In the genomic region with DNA sequence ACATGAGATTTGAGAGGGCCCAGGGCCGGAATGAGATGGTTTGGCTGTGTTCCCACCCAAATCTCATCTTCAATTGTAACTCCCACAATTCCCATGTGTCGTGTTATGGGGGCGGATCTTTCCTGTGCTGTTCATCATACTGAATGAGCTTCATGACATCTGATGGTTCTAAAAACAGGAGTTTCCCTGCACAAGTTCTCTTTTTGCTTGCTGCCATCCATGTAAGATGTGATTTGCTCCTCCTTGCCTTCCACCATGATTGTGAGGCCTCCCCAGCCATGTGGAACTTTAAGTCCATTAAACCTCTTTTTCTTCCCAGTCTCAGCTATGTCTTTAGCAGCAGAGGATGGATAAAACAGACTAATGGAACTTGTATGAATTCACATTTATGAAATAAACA, we compare ENCODE assay signal across 3 cellular contexts.
DNase-seq lines count a peak whose midpoint lies in the region; ATAC-seq, FAIRE-seq and TF ChIP-seq lines count a peak whose summit lies in the region.
"Not testable (repeated sequence)": the region's sequence is repeated elsewhere in the genome, so short reads cannot be mapped to it uniquely, and the experiment has no call there.

No MANE protein-coding gene starts in this region.

- not testable (repeated sequence) for H3K4me1 Mint-ChIP-seq in progenitor cell of endocrine pancreas (ENCODE audit: low read depth)

- not testable (repeated sequence) for H3K9ac ChIP-seq in K562 (ENCODE audit: insufficient read depth in 1 of 2, low read depth in 2 of 2, low read length in 2 of 2); HepG2 (ENCODE audit: insufficient read depth, low read depth, low read length)

- not testable (repeated sequence) for H4K20me1 ChIP-seq in K562 (replicated peaks; ENCODE audit: control insufficient read depth, insufficient read depth, low read length); HepG2 (ENCODE audit: insufficient read depth, low read length)

- WGBS in K562 (ENCODE audit: insufficient coverage, low coverage, missing lambda C conversion rate): 0% methylated on average over 3 of the region's 3 CpGs
- 88% methylated on average over 3 of the region's 3 CpGs for WGBS in HepG2 (ENCODE audit: low lambda C conversion rate)

- not testable (repeated sequence) for H3K27me3 Mint-ChIP-seq in progenitor cell of endocrine pancreas

- H3K4me1 ChIP-seq in K562 (replicated peaks in 1 of 2; ENCODE audit: control insufficient read depth in 2 of 2, insufficient read depth in 2 of 2, low read length in 2 of 2); HepG2 (ENCODE audit: insufficient read depth, low read length): not testable (repeated sequence)

- not testable (repeated sequence) for DNase-seq in K562 (ENCODE audit: extremely low read depth in 1 of 4, low spot score in 3 of 4); HepG2 (ENCODE audit: low spot score); progenitor cell of endocrine pancreas (ENCODE audit: low spot score, unreplicated experiment)

- H3K9me3 ChIP-seq in K562 (replicated peaks; ENCODE audit: control insufficient read depth, insufficient read depth, low read depth, low read length): not testable (repeated sequence)
- H3K9me3 ChIP-seq in HepG2 (ENCODE audit: low read length): peaks cover 20% of the 10 kb centered on the region

- in situ Hi-C loops in K562 (cut with MboI); HepG2 (cut with HindIII; ENCODE audit: extremely low pct_ligation_motif_present, low pct_unique_long_range_greater_than_20kb): not testable (repeated sequence)

- not testable (repeated sequence) for H3K36me3 ChIP-seq in K562 (ENCODE audit: control insufficient read depth, insufficient read depth, low read length); HepG2 (replicated peaks in 1 of 2; ENCODE audit: control insufficient read depth in 1 of 2, insufficient read depth in 2 of 2, low read length in 2 of 2)

- TF ChIP-seq POLR2A in K562 (conservative IDR thresholded peaks at IDR 0.05); HepG2 (IDR thresholded peaks at IDR 0.05; ENCODE audit: insufficient read depth in 1 of 2, low read depth in 2 of 2, low read length in 2 of 2): not testable (repeated sequence)

- H3K27ac Mint-ChIP-seq in progenitor cell of endocrine pancreas: peak overlapping the region; percentile 33

- peaks cover 15% of the 10 kb centered on the region for H3K9me3 Mint-ChIP-seq in progenitor cell of endocrine pancreas (ENCODE audit: low read depth)

- CTCF ChIA-PET in K562 (lab: Yijun Ruan, JAX; ENCODE audit: low intra/inter-chr PET ratio); HepG2 (lab: Yijun Ruan, JAX; ENCODE audit: low intra/inter-chr PET ratio, low total read pairs): not testable (repeated sequence)

- not testable (repeated sequence) for FAIRE-seq in K562 (lab: Jason Lieb, UNC); HepG2 (lab: Jason Lieb, UNC)

- TF ChIP-seq RAD21 in K562 (CRISPR knock-in tag; conservative IDR thresholded peaks at IDR 0.05 in 1 of 2, IDR thresholded peaks at IDR 0.05 in 1 of 2); HepG2 (CRISPR knock-in tag; IDR thresholded peaks at IDR 0.05): not testable (repeated sequence)

- intact Hi-C loops in K562 (cut with micrococcal nuclease); HepG2 (cut with micrococcal nuclease; ENCODE audit: unreplicated experiment): not testable (repeated sequence)

- H3K9me1 ChIP-seq in K562 (ENCODE audit: control insufficient read depth, insufficient read depth, low read length): not testable (repeated sequence)

- not testable (repeated sequence) for TF ChIP-seq CTCF in K562 (IDR thresholded peaks at IDR 0.05 in 2 of 3, conservative IDR thresholded peaks at IDR 0.05 in 1 of 3; ENCODE audit: insufficient read depth in 2 of 3, low read depth in 1 of 3, low read length in 3 of 3); HepG2 (CRISPR knock-in tag; IDR thresholded peaks at IDR 0.05); progenitor cell of endocrine pancreas (IDR thresholded peaks at IDR 0.05; ENCODE audit: unreplicated experiment)

- H3K27me3 ChIP-seq in K562 (ENCODE audit: control insufficient read depth in 2 of 2, insufficient read depth in 2 of 2, low read length in 2 of 2); HepG2 (ENCODE audit: control insufficient read depth in 1 of 2, insufficient read depth in 2 of 2, low read length in 2 of 2): not testable (repeated sequence)

- H3K79me2 ChIP-seq in K562 (ENCODE audit: control insufficient read depth, insufficient read depth, low read length); HepG2 (ENCODE audit: insufficient read depth, low read length): not testable (repeated sequence)

- H3K4me2 ChIP-seq in K562 (ENCODE audit: insufficient read depth, low read length); HepG2 (ENCODE audit: low read depth, low read length): not testable (repeated sequence)

- H3K4me3 ChIP-seq in K562; HepG2 (replicated peaks in 1 of 3; ENCODE audit: insufficient read depth in 1 of 3, low read depth in 2 of 3, low read length in 3 of 3): not testable (repeated sequence)

- POLR2A ChIA-PET in K562 (lab: Yijun Ruan, JAX); HepG2 (lab: Yijun Ruan, JAX): not testable (repeated sequence)

- H3K36me3 Mint-ChIP-seq in progenitor cell of endocrine pancreas (ENCODE audit: insufficient read depth): not testable (repeated sequence)

- H3K27ac ChIP-seq in K562 (ENCODE audit: extremely low read depth, low read depth, low read length); HepG2 (ENCODE audit: extremely low read length, insufficient read depth, low read length): not testable (repeated sequence)

- H2AFZ ChIP-seq in K562 (ENCODE audit: low read depth, low read length); HepG2 (ENCODE audit: low read length): not testable (repeated sequence)

- not testable (repeated sequence) for BruUV-seq in K562 (replicated peaks; lab: Mats Ljungman, UMichigan); HepG2 (replicated peaks; lab: Mats Ljungman, UMichigan)

- H3K4me3 Mint-ChIP-seq in progenitor cell of endocrine pancreas (ENCODE audit: low read depth): not testable (repeated sequence)

- not testable (repeated sequence) for ATAC-seq in K562, HepG2

- TF ChIP-seq EP300 in K562 (IDR thresholded peaks at IDR 0.05; ENCODE audit: low read length); HepG2 (IDR thresholded peaks at IDR 0.05; ENCODE audit: low read depth in 2 of 2, low read length in 2 of 2); HepG2 (CRISPR knock-in tag; IDR thresholded peaks at IDR 0.05; ENCODE audit: borderline replicate concordance): not testable (repeated sequence)

TF ChIP-seq in K562, 482 proteins besides CTCF, POLR2A, EP300 and RAD21:
- TF ChIP-seq ZNF431 (CRISPR knock-in tag; IDR thresholded peaks at IDR 0.05): peak; percentile 84

TF ChIP-seq in HepG2, 621 proteins besides CTCF, POLR2A, EP300 and RAD21:
- TF ChIP-seq ZNF431 (CRISPR knock-in tag; IDR thresholded peaks at IDR 0.05; ENCODE audit: borderline replicate concordance, low read depth): peak; percentile 86
